In the genomic region with DNA sequence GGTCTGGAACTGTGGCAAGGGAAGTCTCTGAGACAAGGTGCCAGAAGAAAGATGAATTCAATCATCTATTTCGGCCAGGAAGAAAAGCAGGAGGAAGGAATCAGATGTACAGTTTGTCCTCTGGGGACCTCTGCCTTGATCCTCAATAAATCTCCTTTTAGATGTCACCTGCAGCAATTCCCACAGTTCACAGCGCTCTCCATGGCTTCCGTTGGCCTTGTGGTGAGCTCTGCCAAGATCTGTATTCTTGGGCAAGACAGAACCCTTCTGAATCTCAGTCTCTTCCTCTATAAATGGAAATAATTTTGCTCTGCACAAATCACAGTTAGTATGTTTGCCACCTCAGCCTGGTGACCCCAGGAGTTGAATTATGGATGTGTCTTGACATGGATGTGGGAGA, we compare ENCODE assay signal across 4 cellular contexts. TPM values are rescaled to one million over a fixed set of nuclear protein-coding genes. Genes with fewer than 3 reads are reported as not detected.
"Had no signal": no experiment of that assay in that cellular context is flagged by ENCODE, and none has a peak within 500 bp of the region (broad histone marks: within the 10 kb centered on the region; RNA-seq: fewer than 3 reads in every experiment).

No MANE protein-coding gene starts in this region.

RNA-seq across cellular contexts. Expression of gene PRSS3, which starts 8.8 kb away (rescaled TPM):
- total RNA-seq: H1, H4, H7, H9 had no signal
